24 cellular contexts compared by ENCODE assay signal in genomic region chr15:75206803-75207617, GRCh38. TPM values are rescaled to one million over a fixed set of nuclear protein-coding genes. Genes with fewer than 3 reads are reported as not detected.
DNase-seq lines count a peak whose midpoint lies in the region; ATAC-seq and TF ChIP-seq lines count a peak whose summit lies in the region.
"Had no signal": no experiment of that assay in that cellular context is flagged by ENCODE, and none has a peak within 500 bp of the region (broad histone marks: within the 10 kb centered on the region; RNA-seq: fewer than 3 reads in every experiment).

No MANE protein-coding gene starts in this region.

- peaks cover 77 to 88% (median 84%) of the 10 kb centered on the region in 10 experiments for H3K4me1 ChIP-seq in BLaER1 treated with 17β-estradiol and CSF1 and Interleukin-3, amounts not matched to agents 10 nM and 100 nM
- H3K4me1 ChIP-seq in adrenal gland (replicated peaks in 1 of 2), result peaks cover 42 to 87% of the 10 kb centered on the region in 2 donors

- H3K4me3 Mint-ChIP-seq in Calu3 (ENCODE audit: low read depth, unreplicated experiment) (no peak overlapping the region), osteocyte (ENCODE audit: unreplicated experiment) (no peak overlapping the region)
- H3K4me3 Mint-ChIP-seq: CD8-positive, alpha-beta memory T cell; H9 had no signal

- CTCF ChIA-PET in Calu3 (lab: Charles Lee), result interaction anchor here (0.5 to 5.4 kb wide), 5 partner anchors 31 to 178 kb away, joined by 3 to 119 read pairs (median 3); no protein-coding TSS in a partner anchor

- ATAC-seq in GM19463 (IDR thresholded peaks at IDR 0.05; ENCODE audit: unreplicated experiment) (no peak), sciatic nerve (no peak)

- DNase-seq in Calu3 (no peak), adrenal gland (peak; percentile 60 to 87 (median 83)), osteocyte (ENCODE audit: extremely low spot score, unreplicated experiment) (no peak), middle frontal gyrus (ENCODE audit: extremely low spot score, low spot score) (no peak), sciatic nerve (ENCODE audit: low spot score) (no peak)
- DNase-seq: C1 segment of cervical spinal cord; CD8-positive, alpha-beta memory T cell; DMS53; EL; GF-D8; GM23248; H9; NCI-H1105; NCI-H2029 treated with DMSO at 0.1 percent for 48 hours; NCI-H226; NCI-H510A treated with DMSO at 0.1 percent for 48 hours; NCI-H748 treated with DMSO at 0.1 percent for 48 hours; Right ventricle myocardium superior had no signal

- H3K9me3 Mint-ChIP-seq in Calu3 (ENCODE audit: low read depth, unreplicated experiment) (no peaks in the 10 kb centered on the region), osteocyte (ENCODE audit: unreplicated experiment) (no peaks in the 10 kb centered on the region)
- H3K9me3 Mint-ChIP-seq: CD8-positive, alpha-beta memory T cell; H9 had no signal

- TF ChIP-seq POLR2A in adrenal gland (IDR thresholded peaks at IDR 0.05), result peak in 1 of 2 donors; percentile 33

- no peaks in the 10 kb centered on the region for H3K27me3 ChIP-seq in BLaER1 treated with 17β-estradiol and CSF1 and Interleukin-3, amounts not matched to agents 10 nM and 100 nM
- H3K27me3 ChIP-seq in adrenal gland, result no peaks in the 10 kb centered on the region
- H3K27me3 ChIP-seq: Peyer's patch had no signal

- no TSS peak for BruUV-seq in Calu3 (replicated peaks; lab: Mats Ljungman, UMichigan)

- peaks cover 93 to 100% (median 100%) of the 10 kb centered on the region in 11 experiments for H4K20me1 ChIP-seq in BLaER1 treated with 17β-estradiol and CSF1 and Interleukin-3, amounts not matched to agents 10 nM and 100 nM

- no peak for TF ChIP-seq CTCF in Calu3 (IDR thresholded peaks at IDR 0.05; ENCODE audit: unreplicated experiment)
- peak in 5 of 6 experiments; percentile 16 to 35 (median 27) for TF ChIP-seq CTCF in adrenal gland (IDR thresholded peaks at IDR 0.05)
- TF ChIP-seq CTCF in osteocyte (IDR thresholded peaks at IDR 0.05), result no peak

- peaks cover 46% of the 10 kb centered on the region for H3K4me1 Mint-ChIP-seq in Calu3 (ENCODE audit: low read depth, unreplicated experiment)
- peaks cover 35% of the 10 kb centered on the region for H3K4me1 Mint-ChIP-seq in osteocyte (ENCODE audit: unreplicated experiment)

- H3K36me3 Mint-ChIP-seq in Calu3 (ENCODE audit: insufficient read depth, unreplicated experiment) (peaks cover 97% of the 10 kb centered on the region), osteocyte (ENCODE audit: unreplicated experiment) (peaks cover 10% of the 10 kb centered on the region)

- H3K27ac ChIP-seq in BLaER1 treated with 17β-estradiol and CSF1 and Interleukin-3, amounts not matched to agents 10 nM and 100 nM, result peak overlapping the region in 2 of 11 experiments; percentile 15 to 38; a peak in 5 of 22 replicates
- peak overlapping the region in 4 of 5 donors; percentile 6 to 79 (median 66) for H3K27ac ChIP-seq in adrenal gland
- H3K27ac ChIP-seq: GM23248, KMS-11 had no signal

- H3K27ac Mint-ChIP-seq in Calu3 (ENCODE audit: unreplicated experiment), result peak overlapping the region; percentile 75
- H3K27ac Mint-ChIP-seq in osteocyte (ENCODE audit: unreplicated experiment), result peak overlapping the region; percentile 44
- H3K27ac Mint-ChIP-seq: H9 had no signal

- 50 to 69% (median 56%) methylated on average over 12 to 19 of the region's 19 CpGs for WGBS in adrenal gland, 4 donors

- peak overlapping the region in 10 of 11 experiments; percentile 5 to 72 (median 32); a peak in 14 of 22 replicates for H3K4me2 ChIP-seq in BLaER1 treated with 17β-estradiol and CSF1 and Interleukin-3, amounts not matched to agents 10 nM and 100 nM
- H3K4me2 ChIP-seq: KMS-11 had no signal

- intact Hi-C loops in Calu3 (cut with micrococcal nuclease; ENCODE audit: unreplicated experiment) (loop anchor here (10.0 kb wide), 1 partner anchor 52 kb away; no protein-coding TSS in a partner anchor), adrenal gland (cut with DNase I) (loop anchor here (5.0 kb wide), 1 partner anchor 180 kb away; no protein-coding TSS in a partner anchor), sciatic nerve (cut with DNase I) (no loop called here)

- H3K9ac ChIP-seq in BLaER1 treated with 17β-estradiol and CSF1 and Interleukin-3, amounts not matched to agents 10 nM and 100 nM, result peak overlapping the region in 9 of 11 experiments; percentile 20 to 56 (median 40); a peak in 13 of 22 replicates
- H3K9ac ChIP-seq: GM23248, KMS-11 had no signal

- H3K27me3 Mint-ChIP-seq in Calu3 (ENCODE audit: unreplicated experiment) (no peaks in the 10 kb centered on the region), osteocyte (ENCODE audit: unreplicated experiment) (no peaks in the 10 kb centered on the region)

- H3K36me3 ChIP-seq in BLaER1 treated with 17β-estradiol and CSF1 and Interleukin-3, amounts not matched to agents 10 nM and 100 nM, result peaks cover 65 to 71% (median 68%) of the 10 kb centered on the region in 11 experiments
- peaks cover 0 to 49% of the 10 kb centered on the region in 2 donors for H3K36me3 ChIP-seq in adrenal gland (replicated peaks in 1 of 2)

- no peaks in the 10 kb centered on the region for H3K9me3 ChIP-seq in BLaER1 treated with 17β-estradiol and CSF1 and Interleukin-3, amounts not matched to agents 10 nM and 100 nM (replicated peaks in 1 of 11)
- no peaks in the 10 kb centered on the region for H3K9me3 ChIP-seq in adrenal gland (replicated peaks in 1 of 3)
- H3K9me3 ChIP-seq: Peyer's patch had no signal

- no peak overlapping the region for H3K4me3 ChIP-seq in BLaER1 treated with 17β-estradiol and CSF1 and Interleukin-3, amounts not matched to agents 10 nM and 100 nM
- H3K4me3 ChIP-seq in adrenal gland, result no peak overlapping the region
- H3K4me3 ChIP-seq: GM23248, Peyer's patch had no signal

RNA-seq across cellular contexts. Expression of gene C15orf39, which starts 5.3 kb away (rescaled TPM):
- total RNA-seq in Calu3 (2022), result 77.2 and 86.5 TPM in 2 replicates
- total RNA-seq in adrenal gland, result 10 to 100 TPM; 26.1 to 50.6 (median 32.7) TPM
- polyA plus RNA-seq in adrenal gland, result 10 to 100 TPM in 2 of 3 donors, 1 to 10 TPM in 1; 5.6 to 14.2 (median 12.4) TPM
- total RNA-seq in osteocyte, result 19.4 and 20.1 TPM in 2 replicates
- 25.5 TPM for total RNA-seq in sciatic nerve

RNA-seq across cellular contexts. Expression of gene GOLGA6C, which starts 51.1 kb away (rescaled TPM):
- total RNA-seq in Calu3 (2022) (not detected in 2 replicates), adrenal gland (not detected), osteocyte (not detected in 2 replicates), sciatic nerve (not detected)
- not detected for polyA plus RNA-seq in adrenal gland
- total RNA-seq: CD8-positive, alpha-beta memory T cell; GM23248; H9; HT1080; Peyer's patch; Right ventricle myocardium superior; SK-MEL-5 had no signal
- polyA plus RNA-seq: CD8-positive, alpha-beta memory T cell; GM23248 had no signal

Comparison
In these comparisons a context has a peak if more than half of its experiments do, and no peak if none do; other contexts are left out.
1. DNase-seq: peak in adrenal gland (7 of 7); none in Calu3 (single experiment), osteocyte (single experiment), middle frontal gyrus (single experiment) and sciatic nerve (single experiment).
2. CTCF ChIP-seq: peak in adrenal gland (5 of 6); none in Calu3 (single experiment) and osteocyte (single experiment).